In genomic region chr2:133887676-133888040, GRCh38 we compare ENCODE assay signal across 15 cellular contexts.
A peak's percentile ranks its signal among the peaks of the same experiment; 100 is the strongest.
DNase-seq lines count a peak whose midpoint lies in the region; ATAC-seq and TF ChIP-seq lines count a peak whose summit lies in the region.
"Had no signal": no experiment of that assay in that cellular context is flagged by ENCODE, and none has a peak within 500 bp of the region (broad histone marks: within the 10 kb centered on the region; RNA-seq: fewer than 3 reads in every experiment).

No MANE protein-coding gene starts in this region.

- peaks cover 8% of the 10 kb centered on the region; the same call in 1 of the 2 replicates for H3F3A ChIP-seq in GM23248 (ENCODE audit: insufficient read depth)
- H3F3A ChIP-seq in PC-3 (ENCODE audit: low read length, unreplicated experiment): no peaks in the 10 kb centered on the region

- H3K4me3 ChIP-seq in GM23248: no peak overlapping the region
- H3K4me3 ChIP-seq in PC-3 (ENCODE audit: low read length): no peak overlapping the region
- H3K4me3 ChIP-seq in trophoblast cell (ENCODE audit: low read depth, low read length): no peak overlapping the region
- H3K4me3 ChIP-seq: BLaER1 had no signal

- H2AK5ac ChIP-seq in trophoblast cell (ENCODE audit: low read length): no peak overlapping the region

- peak; percentile 1 for DNase-seq in GM23248
- DNase-seq in PC-3: peak; percentile 35
- DNase-seq in trophoblast cell: peak; percentile 95 to 98
- DNase-seq in left lobe of liver (ENCODE audit: low spot score): no peak
- DNase-seq in AG08395 (ENCODE audit: low spot score): no peak
- DNase-seq: AML-193; CD8-positive, alpha-beta memory T cell; DND-41; GDM1 had no signal

- H4K91ac ChIP-seq in trophoblast cell (ENCODE audit: low read depth, low read length): no peak overlapping the region

- H2BK120ac ChIP-seq in trophoblast cell (ENCODE audit: insufficient read depth, low read length, poor library complexity): no peak overlapping the region

- no peak overlapping the region for H2AFZ ChIP-seq in GM23248
- no peak overlapping the region for H2AFZ ChIP-seq in PC-3 (ENCODE audit: low read length)
- no peak overlapping the region for H2AFZ ChIP-seq in trophoblast cell (ENCODE audit: insufficient read depth, low read length, poor library complexity)

- in situ Hi-C loops in GM23248 (cut with MboI): loop anchor here (25.0 kb wide), 2 partner anchors 350 to 525 kb away; no protein-coding TSS in a partner anchor

- intact Hi-C loops in PC-3 (cut with micrococcal nuclease): loop anchor here (5.0 kb wide), 2 partner anchors 320 to 525 kb away; no protein-coding TSS in a partner anchor

- no peak overlapping the region for H3K18ac ChIP-seq in trophoblast cell (ENCODE audit: low read length)

- H3K4me2 ChIP-seq in GM23248 (ENCODE audit: unreplicated experiment): no peak overlapping the region
- H3K4me2 ChIP-seq in PC-3 (ENCODE audit: low read length): no peak overlapping the region
- H3K4me2 ChIP-seq in trophoblast cell (ENCODE audit: low read length): no peak overlapping the region
- H3K4me2 ChIP-seq: BLaER1 had no signal

- 61 to 63% methylated on average over 4 of the region's 4 CpGs for WGBS in GM23248 (ENCODE audit: low coverage in 1 of 2, low lambda C conversion rate in 2 of 2, missing lambda C conversion rate in 2 of 2), 2 experiments
- WGBS in trophoblast cell (ENCODE audit: extremely low coverage, insufficient coverage, insufficient read length): no CpG with 5 or more reads among the region's 4 CpGs

- H2BK12ac ChIP-seq in trophoblast cell (ENCODE audit: low read length): no peak overlapping the region

- H3K27ac ChIP-seq in GM23248 (no peak overlapping the region), PC-3 (ENCODE audit: low read length) (no peak overlapping the region), trophoblast cell (ENCODE audit: low read depth, low read length) (no peak overlapping the region)
- H3K27ac ChIP-seq: BLaER1, HL-60 had no signal

- H3K4me1 ChIP-seq in GM23248 (ENCODE audit: insufficient read depth) (peaks cover 12% of the 10 kb centered on the region), PC-3 (ENCODE audit: insufficient read depth, low read length) (peaks cover 17% of the 10 kb centered on the region), trophoblast cell (ENCODE audit: control insufficient read depth in 1 of 2, insufficient read depth in 2 of 2, low read length in 2 of 2) (peaks cover 5% of the 10 kb centered on the region in 2 experiments)

- POLR2A ChIA-PET in PC-3 (lab: Charles Lee; ENCODE audit: unreplicated experiment): no interaction called here

- H3K23ac ChIP-seq in trophoblast cell (ENCODE audit: low read length): no peak overlapping the region

- no TSS peak for BruUV-seq in PC-3 (replicated peaks; lab: Mats Ljungman, UMichigan)

- ATAC-seq in PC-3: no peak
- ATAC-seq in esophagus mucosa: peak; percentile 68
- no peak for ATAC-seq in left lobe of liver
- ATAC-seq in GM21737 (IDR thresholded peaks at IDR 0.05; ENCODE audit: unreplicated experiment): no peak
- ATAC-seq: HCT116 had no signal

- H3K36me3 ChIP-seq in GM23248 (ENCODE audit: low read depth) (no peaks in the 10 kb centered on the region), PC-3 (ENCODE audit: low read depth, low read length) (no peaks in the 10 kb centered on the region), trophoblast cell (ENCODE audit: control insufficient read depth in 1 of 2, insufficient read depth in 2 of 2, low read length in 2 of 2) (no peaks in the 10 kb centered on the region)
- H3K36me3 ChIP-seq: BLaER1 had no signal

- H4K20me1 ChIP-seq in GM23248 (ENCODE audit: insufficient read depth): no peaks in the 10 kb centered on the region
- H4K20me1 ChIP-seq in PC-3 (ENCODE audit: low read length): no peaks in the 10 kb centered on the region
- H4K20me1 ChIP-seq: BLaER1 had no signal

- H4K12ac ChIP-seq in trophoblast cell (ENCODE audit: low read depth, low read length): no peak overlapping the region

- no peak overlapping the region for H3K4ac ChIP-seq in trophoblast cell (ENCODE audit: low read depth, low read length)

- H3K79me1 ChIP-seq in trophoblast cell (ENCODE audit: low read length): no peaks in the 10 kb centered on the region

- CTCF ChIA-PET in PC-3 (lab: Charles Lee): no interaction called here

- no peak for TF ChIP-seq CTCF in PC-3 (conservative IDR thresholded peaks at IDR 0.05; ENCODE audit: low read depth, low read length)

- H3K14ac ChIP-seq in trophoblast cell (ENCODE audit: low read length): no peak overlapping the region

- H3K79me2 ChIP-seq in GM23248 (ENCODE audit: insufficient read depth) (no peaks in the 10 kb centered on the region), PC-3 (ENCODE audit: low read length) (no peaks in the 10 kb centered on the region), trophoblast cell (ENCODE audit: control insufficient read depth, insufficient read depth, low read length, poor library complexity) (no peaks in the 10 kb centered on the region)

- no peaks in the 10 kb centered on the region for H3K9me3 ChIP-seq in GM23248 (ENCODE audit: low read depth)
- H3K9me3 ChIP-seq in PC-3 (ENCODE audit: low read length): no peaks in the 10 kb centered on the region
- no peaks in the 10 kb centered on the region for H3K9me3 ChIP-seq in trophoblast cell (ENCODE audit: insufficient read depth, low read depth, low read length)
- H3K9me3 ChIP-seq: Caco-2 had no signal

- H4K8ac ChIP-seq in trophoblast cell (ENCODE audit: low read depth, low read length): no peak overlapping the region

- H3K9ac ChIP-seq in GM23248 (no peak overlapping the region), PC-3 (ENCODE audit: low read length) (no peak overlapping the region), trophoblast cell (ENCODE audit: low read length) (no peak overlapping the region)
- H3K9ac ChIP-seq: BLaER1 had no signal

- H2BK5ac ChIP-seq in trophoblast cell (ENCODE audit: low read depth, low read length, poor library complexity): no peak overlapping the region

- no peaks in the 10 kb centered on the region for H3K9me2 ChIP-seq in GM23248 (ENCODE audit: insufficient read depth)
- H3K9me2 ChIP-seq in PC-3 (replicated peaks; ENCODE audit: low read length): no peaks in the 10 kb centered on the region

- H3K27me3 ChIP-seq in GM23248 (replicated peaks; ENCODE audit: insufficient read depth) (peaks cover 12% of the 10 kb centered on the region), PC-3 (ENCODE audit: low read length) (no peaks in the 10 kb centered on the region), trophoblast cell (ENCODE audit: insufficient read depth, low read length) (no peaks in the 10 kb centered on the region)
- H3K27me3 ChIP-seq: BLaER1 had no signal

Comparison
In these comparisons a context has a peak if more than half of its experiments do, and no peak if none do; other contexts are left out.
1. DNase-seq: peak in GM23248 (single experiment), PC-3 (single experiment) and trophoblast cell (2 of 2); none in left lobe of liver (single experiment) and AG08395 (single experiment).